In the genomic region with DNA sequence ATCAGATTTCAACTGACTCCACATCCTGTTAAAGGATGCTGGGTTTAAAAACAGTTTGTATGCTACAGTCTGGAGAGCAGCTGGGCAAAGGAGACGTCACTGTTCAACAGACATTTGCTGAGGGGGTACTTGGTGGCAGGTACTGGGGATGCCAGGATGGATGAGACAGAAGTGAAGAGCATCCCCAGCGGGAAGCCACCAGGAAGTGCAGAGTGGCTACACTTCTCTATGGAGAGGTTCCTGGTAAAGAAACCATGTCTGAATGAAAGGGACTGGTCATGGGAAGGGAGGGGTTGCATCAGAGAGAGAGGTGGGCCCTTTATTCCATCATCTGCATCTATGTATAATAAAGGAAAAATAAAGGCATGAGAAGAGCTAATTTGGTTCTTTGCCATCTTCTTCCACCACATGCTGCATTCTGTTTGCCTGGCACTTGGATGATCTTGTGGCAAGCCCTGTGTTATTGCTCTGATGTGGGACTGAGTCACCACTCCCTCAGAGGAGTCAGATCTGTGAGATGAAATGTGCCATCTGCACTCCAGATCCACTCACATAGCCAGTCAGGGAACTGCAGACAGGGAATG, we compare ENCODE assay signal across 11 cellular contexts.
A peak's percentile ranks its signal among the peaks of the same experiment; 100 is the strongest.
DNase-seq lines count a peak whose midpoint lies in the region; ATAC-seq, FAIRE-seq and TF ChIP-seq lines count a peak whose summit lies in the region.
"Had no signal": no experiment of that assay in that cellular context is flagged by ENCODE, and none has a peak within 500 bp of the region (broad histone marks: within the 10 kb centered on the region; RNA-seq: fewer than 3 reads in every experiment).

No MANE protein-coding gene starts in this region.

- DNase-seq in GM04503 (ENCODE audit: low read depth): peak; percentile 99
- peak; percentile 83 for DNase-seq in RKO (ENCODE audit: low spot score)
- DNase-seq in fibroblast of mammary gland (ENCODE audit: low read depth): peak; percentile 100
- no peak for DNase-seq in sciatic nerve (ENCODE audit: low spot score)
- DNase-seq in NCI-H1436 (lab: John Stamatoyannopoulos, UW): no peak
- no peak for DNase-seq in GM12892 (ENCODE audit: insufficient read length)
- DNase-seq: activated naive CD4-positive, alpha-beta T cell; NCI-H748 treated with DMSO at 0.1 percent for 48 hours; testis had no signal

- FAIRE-seq in GM12892 (lab: Jason Lieb, UNC): no peak

- TF ChIP-seq POLR2A in GM12892 (IDR thresholded peaks at IDR 0.05; ENCODE audit: low read depth, low read length): no peak

- TF ChIP-seq CTCF in fibroblast of mammary gland (conservative IDR thresholded peaks at IDR 0.05; ENCODE audit: control insufficient read depth, insufficient read depth, low read depth, low read length): no peak

- intact Hi-C loops in sciatic nerve (cut with DNase I): loop anchor here (10.0 kb wide), 2 partner anchors 228 to 328 kb away; a partner anchor contains a TSS

- no peak overlapping the region for H3K4me3 ChIP-seq in fibroblast of mammary gland (ENCODE audit: control insufficient read depth, low read depth, low read length)
- H3K4me3 ChIP-seq: testis had no signal

- peak; percentile 70 for ATAC-seq in sciatic nerve
- ATAC-seq in HG02610 (IDR thresholded peaks at IDR 0.05; ENCODE audit: unreplicated experiment): no peak
- ATAC-seq in HG03439 (IDR thresholded peaks at IDR 0.05; ENCODE audit: unreplicated experiment): no peak

Comparison
In these comparisons a context has a peak if more than half of its experiments do, and no peak if none do; other contexts are left out.
1. DNase-seq: peak in GM04503 (single experiment), RKO (single experiment) and fibroblast of mammary gland (single experiment); none in sciatic nerve (single experiment), NCI-H1436 (single experiment) and GM12892 (single experiment).